ENCODE assay signal across 22 cellular contexts in the genomic region with DNA sequence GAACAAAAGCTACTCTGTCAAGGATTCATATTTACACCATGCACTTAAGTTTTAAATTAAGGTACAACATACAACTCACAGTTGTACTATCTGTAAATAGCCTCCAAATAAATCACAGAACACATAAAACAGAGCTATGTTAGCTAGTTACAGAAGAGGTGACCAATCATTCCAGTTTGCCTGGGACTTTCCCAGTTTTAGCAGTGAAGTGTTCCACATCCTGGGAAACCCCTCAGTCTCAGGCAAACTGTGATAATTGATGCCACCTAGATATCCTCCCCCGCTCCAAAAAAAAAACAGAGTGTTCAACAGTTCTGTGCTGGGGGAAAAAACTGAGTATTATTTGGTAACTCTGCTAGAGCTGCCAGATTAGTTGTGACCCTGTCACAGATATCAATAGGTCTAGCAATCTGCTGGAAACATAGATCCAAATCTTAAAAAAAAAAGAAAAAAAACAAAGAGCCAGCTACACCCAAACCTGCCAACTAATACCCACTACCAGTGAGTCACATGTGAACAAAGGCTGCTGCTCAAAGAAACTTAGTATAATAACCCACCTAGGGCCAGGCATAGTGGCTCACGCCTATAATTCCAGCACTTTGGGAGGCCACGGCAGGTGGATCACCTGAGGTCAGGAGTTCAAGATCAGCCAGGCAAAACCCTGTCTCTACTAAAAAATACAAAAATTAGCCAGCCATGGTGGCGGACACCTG. TPM values are rescaled to one million over a fixed set of nuclear protein-coding genes. Genes with fewer than 3 reads are reported as not detected.
DNase-seq lines count a peak whose midpoint lies in the region; ATAC-seq, FAIRE-seq and TF ChIP-seq lines count a peak whose summit lies in the region.
"Had no signal": no experiment of that assay in that cellular context is flagged by ENCODE, and none has a peak within 500 bp of the region (broad histone marks: within the 10 kb centered on the region; RNA-seq: fewer than 3 reads in every experiment).

No MANE protein-coding gene starts in this region.

- POLR2A ChIA-PET in IMR-90 (lab: Charles Lee; ENCODE audit: unreplicated experiment) (no interaction called here), GM12878 (lab: Charles Lee) (interaction anchor here (0.6 to 1.6 kb wide), 2 partner anchors 54 to 237 kb away, joined by 3 to 4 read pairs; no protein-coding TSS in a partner anchor)

- no peak overlapping the region for H3K9ac ChIP-seq in IMR-90 (ENCODE audit: low read depth, low read length)
- no peak overlapping the region for H3K9ac ChIP-seq in GM12878 (ENCODE audit: control insufficient read depth, insufficient read depth, low read length)

- H3K4me1 ChIP-seq in IMR-90 (ENCODE audit: control insufficient read depth, insufficient read depth, low read length) (peaks cover 6% of the 10 kb centered on the region; the same call in 1 of the 2 replicates), GM12878 (ENCODE audit: control insufficient read depth, insufficient read depth, low read length) (no peaks in the 10 kb centered on the region), ovary (ENCODE audit: insufficient read depth) (peaks cover 15% of the 10 kb centered on the region)

- in situ Hi-C loops in IMR-90 (cut with MboI; ENCODE audit: low sequenced_read_pairs) (no loop called here), GM12878 (cut with MboI) (no loop called here)

- H3K14ac ChIP-seq in IMR-90 (replicated peaks; ENCODE audit: low read depth, low read length), result no peak overlapping the region

- no peaks in the 10 kb centered on the region for H3K27me3 Mint-ChIP-seq in activated T-cell treated with anti-CD3 and anti-CD28 coated beads, Interleukin-2, amount 50 U/mL, for 4 hours (ENCODE audit: low read depth)

- H2AK9ac ChIP-seq in IMR-90 (replicated peaks; ENCODE audit: low read depth, low read length, poor library complexity), result no peak overlapping the region

- H4K20me1 ChIP-seq in IMR-90 (ENCODE audit: insufficient read depth, low read length) (peaks cover 60% of the 10 kb centered on the region), GM12878 (ENCODE audit: control insufficient read depth, insufficient read depth) (no peaks in the 10 kb centered on the region)

- H3K27me3 ChIP-seq in IMR-90 (ENCODE audit: control insufficient read depth, insufficient read depth, low read length) (no peaks in the 10 kb centered on the region), GM12878 (replicated peaks in 1 of 2; ENCODE audit: control insufficient read depth in 2 of 2, insufficient read depth in 2 of 2, low read length in 1 of 2) (no peaks in the 10 kb centered on the region), ovary (no peaks in the 10 kb centered on the region)
- H3K27me3 ChIP-seq: esophagus squamous epithelium, right atrium auricular region had no signal

- H2AK5ac ChIP-seq in IMR-90 (ENCODE audit: low read depth, low read length), result no peak overlapping the region

- TF ChIP-seq POLR2A in IMR-90 (IDR thresholded peaks at IDR 0.05; ENCODE audit: low read depth, low read length), result no peak
- no peak for TF ChIP-seq POLR2A in GM12878 (IDR thresholded peaks at IDR 0.05; ENCODE audit: low read depth, low read length)
- TF ChIP-seq POLR2A in ovary (IDR thresholded peaks at IDR 0.05), result no peak

- SMC1A ChIA-PET in GM12878 (lab: Charles Lee; ENCODE audit: uncharacterized antibody, unreplicated experiment), result interaction anchor here (0.6 to 2.4 kb wide), 12 partner anchors 14 to 140 kb away, joined by 3 to 14 read pairs (median 4); no protein-coding TSS in a partner anchor

- TF ChIP-seq CTCF in IMR-90 (conservative IDR thresholded peaks at IDR 0.05; ENCODE audit: low read depth, low read length), result no peak
- no peak for TF ChIP-seq CTCF in GM12878 (IDR thresholded peaks at IDR 0.05 in 2 of 3, conservative IDR thresholded peaks at IDR 0.05 in 1 of 3; ENCODE audit: control insufficient read depth in 2 of 3, extremely low read depth in 1 of 3, insufficient read depth in 1 of 3, low read depth in 3 of 3, low read length in 3 of 3)
- no peak for TF ChIP-seq CTCF in ovary (IDR thresholded peaks at IDR 0.05)

- H3K4me3 ChIP-seq in IMR-90 (ENCODE audit: insufficient read depth, low read depth, low read length), result no peak overlapping the region
- peak overlapping the region; percentile 3; the same call in 1 of the 2 replicates for H3K4me3 ChIP-seq in GM12878
- H3K4me3 ChIP-seq in ovary, result no peak overlapping the region
- H3K4me3 ChIP-seq: esophagus squamous epithelium, right atrium auricular region, SK-N-MC, thoracic aorta had no signal

- H3K9me3 Mint-ChIP-seq in activated T-cell treated with anti-CD3 and anti-CD28 coated beads, Interleukin-2, amount 50 U/mL, for 4 hours, result no peaks in the 10 kb centered on the region
- H3K9me3 Mint-ChIP-seq: immature natural killer cell had no signal

- H4K8ac ChIP-seq in IMR-90 (ENCODE audit: low read depth in 2 of 2, low read length in 2 of 2), result no peak overlapping the region

- H3K18ac ChIP-seq in IMR-90 (ENCODE audit: low read depth, low read length), result no peak overlapping the region

- peaks cover 71% of the 10 kb centered on the region for H3K4me1 Mint-ChIP-seq in activated T-cell treated with anti-CD3 and anti-CD28 coated beads, Interleukin-2, amount 50 U/mL, for 4 hours (ENCODE audit: low read depth)

- H2BK120ac ChIP-seq in IMR-90 (ENCODE audit: low read depth, low read length), result no peak overlapping the region

- intact Hi-C loops in IMR-90 (cut with micrococcal nuclease), result loop anchor here (10.0 kb wide), 1 partner anchor 1464 kb away; the partner anchor contains the start of gene JMY
- intact Hi-C loops in GM12878 (cut with micrococcal nuclease; ENCODE audit: unreplicated experiment), result loop anchor here (5.0 to 10.0 kb wide), 3 partner anchors 48 to 208 kb away; no protein-coding TSS in a partner anchor
- intact Hi-C loops in ovary (cut with DNase I), result no loop called here

- dilution Hi-C loops in IMR-90 (cut with HindIII; ENCODE audit: low sequenced_read_pairs, unreplicated experiment), result no loop called here

- peaks cover 44% of the 10 kb centered on the region for H3K36me3 Mint-ChIP-seq in activated T-cell treated with anti-CD3 and anti-CD28 coated beads, Interleukin-2, amount 50 U/mL, for 4 hours (ENCODE audit: insufficient read depth)

- no peak for DNase-seq in activated T-cell treated with anti-CD3 and anti-CD28 coated beads, Interleukin-2, amount 50 U/mL, for 4 hours
- DNase-seq in activated T-cell treated with anti-CD3 and anti-CD28 coated beads, Interleukin-2, amount 50 U/mL, for 48 hours, result no peak
- peak; percentile 27 for DNase-seq in IMR-90
- DNase-seq in GM12878 (ENCODE audit: low read depth, low spot score), result no peak
- peak; percentile 76 for DNase-seq in kidney tubule cell (ENCODE audit: low spot score)
- DNase-seq in SK-N-DZ (ENCODE audit: low spot score), result no peak
- no peak for DNase-seq in ovary
- no peak for DNase-seq in NCI-H82 treated with DMSO at 0.1 percent for 48 hours (lab: John Stamatoyannopoulos, UW; ENCODE audit: unreplicated experiment)
- DNase-seq: amniotic stem cell; C1 segment of cervical spinal cord; central memory CD4-positive, alpha-beta T cell; esophagus squamous epithelium; immature natural killer cell; KG1; NCI-H1105 treated with DMSO at 0.1 percent for 48 hours; NCI-H2107; NCI-H526; nucleus accumbens had no signal

- TF ChIP-seq EP300 in GM12878 (IDR thresholded peaks at IDR 0.05; ENCODE audit: borderline replicate concordance in 1 of 2, control insufficient read depth in 1 of 2, low read depth in 2 of 2, low read length in 2 of 2) (no peak), ovary (IDR thresholded peaks at IDR 0.05) (no peak)

- H4K91ac ChIP-seq in IMR-90 (ENCODE audit: insufficient read depth, low read depth, low read length), result no peak overlapping the region

- H3K79me1 ChIP-seq in IMR-90 (ENCODE audit: low read depth in 1 of 2, low read length in 2 of 2), result peaks cover 17 to 60% of the 10 kb centered on the region in 2 experiments

- H3K56ac ChIP-seq in IMR-90 (ENCODE audit: extremely low read depth, insufficient read depth, low read length), result no peak overlapping the region

- TF ChIP-seq RAD21 in IMR-90 (IDR thresholded peaks at IDR 0.05; ENCODE audit: low read length) (no peak), GM12878 (IDR thresholded peaks at IDR 0.05; ENCODE audit: insufficient read depth, low read depth, low read length) (no peak)

- peaks cover 5% of the 10 kb centered on the region for H3K36me3 ChIP-seq in IMR-90 (ENCODE audit: control insufficient read depth, insufficient read depth, low read length)
- H3K36me3 ChIP-seq in GM12878 (ENCODE audit: control insufficient read depth in 2 of 2, insufficient read depth in 2 of 2, low read length in 1 of 2), result peaks cover 0 to 11% of the 10 kb centered on the region in 2 experiments; a peak in 2 of 4 replicates
- H3K36me3 ChIP-seq in ovary, result no peaks in the 10 kb centered on the region
- H3K36me3 ChIP-seq: right atrium auricular region had no signal

- peaks cover 88% of the 10 kb centered on the region for H3K79me2 ChIP-seq in GM12878 (ENCODE audit: control insufficient read depth, insufficient read depth, low read length)

- no peak overlapping the region for H4K5ac ChIP-seq in IMR-90 (ENCODE audit: low read depth, low read length)

- no peak overlapping the region for H2BK15ac ChIP-seq in IMR-90 (ENCODE audit: low read depth, low read length)

- no CpG with 5 or more reads among the region's 4 CpGs for WGBS in IMR-90 (ENCODE audit: extremely low coverage in 2 of 2, insufficient read length in 1 of 2), 2 experiments
- 96% methylated on average over 4 of the region's 4 CpGs for WGBS in GM12878 (ENCODE audit: insufficient coverage, insufficient replicate concordance, low lambda C conversion rate, missing lambda C conversion rate)
- WGBS in ovary, 3 donors, result 97 to 99% (median 97%) methylated on average over 4 of the region's 4 CpGs

- no peaks in the 10 kb centered on the region for H3K9me3 ChIP-seq in IMR-90 (ENCODE audit: control insufficient read depth, insufficient read depth, low read length)
- H3K9me3 ChIP-seq in GM12878 (replicated peaks; ENCODE audit: control insufficient read depth, insufficient read depth, low read length), result peaks cover 4% of the 10 kb centered on the region; the same call in 2 of the 3 replicates
- no peaks in the 10 kb centered on the region for H3K9me3 ChIP-seq in ovary
- H3K9me3 ChIP-seq: esophagus squamous epithelium, right atrium auricular region, thoracic aorta had no signal

- no peak overlapping the region for H3K4me3 Mint-ChIP-seq in activated T-cell treated with anti-CD3 and anti-CD28 coated beads, Interleukin-2, amount 50 U/mL, for 4 hours
- H3K4me3 Mint-ChIP-seq: immature natural killer cell, WTC11 had no signal

- BruUV-seq in IMR-90 (replicated peaks; lab: Mats Ljungman, UMichigan), result no TSS peak
- no TSS peak for BruUV-seq in GM12878 (replicated peaks; lab: Mats Ljungman, UMichigan)

- H2AFZ ChIP-seq in IMR-90 (replicated peaks; ENCODE audit: low read length, poor library complexity) (no peak overlapping the region), GM12878 (ENCODE audit: control insufficient read depth, low read depth, low read length) (no peak overlapping the region)

- no peak for FAIRE-seq in GM12878 (lab: Jason Lieb, UNC)

- no peak overlapping the region for H3K4ac ChIP-seq in IMR-90 (ENCODE audit: low read depth, low read length)

- peak; percentile 35 to 44 for ATAC-seq in activated T-cell treated with anti-CD3 and anti-CD28 coated beads, Interleukin-2, amount 50 U/mL, for 4 hours
- ATAC-seq in IMR-90 (ENCODE audit: low read depth) (no peak), GM12878 (peak; percentile 23)
- ATAC-seq: WTC11 had no signal

- H2BK20ac ChIP-seq in IMR-90 (ENCODE audit: low read depth, low read length), result no peak overlapping the region

- no peak overlapping the region for H3K27ac ChIP-seq in IMR-90 (ENCODE audit: insufficient read depth, low read length)
- no peak overlapping the region for H3K27ac ChIP-seq in GM12878 (ENCODE audit: control insufficient read depth, insufficient read depth)
- H3K27ac ChIP-seq in ovary, result no peak overlapping the region
- H3K27ac ChIP-seq: right atrium auricular region, SK-N-MC, thoracic aorta had no signal

- no peak overlapping the region for H3K4me2 ChIP-seq in IMR-90 (ENCODE audit: low read depth, low read length)
- H3K4me2 ChIP-seq in GM12878 (ENCODE audit: control insufficient read depth, insufficient read depth), result no peak overlapping the region

- H2BK5ac ChIP-seq in IMR-90 (ENCODE audit: low read depth, low read length, poor library complexity, severe bottlenecking), result no peak overlapping the region

- RAD21 ChIA-PET in GM12878 (lab: Charles Lee; ENCODE audit: unreplicated experiment), result interaction anchor here (0.8 to 2.4 kb wide), 5 partner anchors 25 to 140 kb away, joined by 3 to 8 read pairs (median 4); partner anchors contain the start of gene OTP

- H3K23ac ChIP-seq in IMR-90 (ENCODE audit: low read depth, low read length), result no peak overlapping the region

- 0 out of 2 replicates have a peak, but pooled peaks cover 6% of the 10 kb centered on the region for H3K9me1 ChIP-seq in IMR-90 (ENCODE audit: insufficient read depth, low read length)

- CTCF ChIA-PET in IMR-90 (lab: Yijun Ruan, JAX), result no interaction called here
- CTCF ChIA-PET in GM12878 (lab: Yijun Ruan, JAX), result interaction anchor here (0.6 to 1.5 kb wide), 6 partner anchors 51 to 1035 kb away, joined by 3 to 6 read pairs (median 4); no protein-coding TSS in a partner anchor

RNA-seq across cellular contexts. Expression of gene TBCA, which starts 5.7 kb away (rescaled TPM):
- total RNA-seq in activated T-cell treated with anti-CD3 and anti-CD28 coated beads, Interleukin-2, amount 50 U/mL, for 4 hours, result 100 to 1,000 TPM; 246 to 297 (median 268) TPM
- total RNA-seq in IMR-90 (2012; rRNA removed), result 6.1 and 28.6 TPM in 2 replicates
- polyA plus RNA-seq in IMR-90 (2012; rRNA removed), result 128 and 137 TPM in 2 replicates
- polyA plus RNA-seq in IMR-90 (2012; cell fraction: cytosol; rRNA removed), result 23.8 and 51.1 TPM in 2 replicates
- 5.0 and 36.0 TPM in 2 replicates for polyA plus RNA-seq in IMR-90 (2012; cell fraction: nucleus; rRNA removed; ENCODE audit: low replicate concordance)
- total RNA-seq in GM12878 (2013; cell fraction: nucleolus; rRNA removed), result 24.2 and 25.4 TPM in 2 replicates
- total RNA-seq in GM12878 (2014; rRNA removed), result 86.3 and 124 TPM in 2 replicates
- total RNA-seq in GM12878 (2014; rRNA removed; fragmentation: Illumina TruSeq; extraction: Trizol), result 276 and 287 TPM in 2 replicates
- total RNA-seq in GM12878 (2021), result 185 and 205 TPM in 2 replicates
- 116 TPM for polyA plus RNA-seq in GM12878 (2011; ENCODE audit: low read depth)
- polyA plus RNA-seq in GM12878 (2011; rRNA removed), result 227 and 441 TPM in 2 replicates
- polyA plus RNA-seq in GM12878 (2011; cell fraction: cytosol; rRNA removed), result 60.9 and 65.9 TPM in 2 replicates
- polyA plus RNA-seq in GM12878 (2011; cell fraction: nucleus; rRNA removed), result 57.4 and 91.5 TPM in 2 replicates
- polyA plus RNA-seq in GM12878 (2012), result 200 and 214 TPM in 2 replicates
- 286 and 340 TPM in 2 replicates for polyA plus RNA-seq in GM12878 (2014; fragmentation: Illumina TruSeq; extraction: Trizol)
- polyA plus RNA-seq in GM12878 (2014; fragmentation: Nextera tagmentation; extraction: Ambion mirVana), result 100 to 1,000 TPM; 567 to 647 TPM
- 311 and 354 TPM in 2 replicates for polyA plus RNA-seq in GM12878 (2014; rRNA removed)
- 100 to 1,000 TPM; 301 TPM for polyA plus RNA-seq in GM12878 (2016; fragmentation: Nextera tagmentation; extraction: Ambion mirVana)
- polyA minus RNA-seq in GM12878 (2011; rRNA and poly(A)+ RNA removed), result 9.1 and 9.3 TPM in 2 replicates
- 25.0 and 30.1 TPM in 2 replicates for polyA minus RNA-seq in GM12878 (2011; cell fraction: cytosol; rRNA and poly(A)+ RNA removed)
- 7.3 and 9.4 TPM in 2 replicates for polyA minus RNA-seq in GM12878 (2011; cell fraction: nucleus; rRNA and poly(A)+ RNA removed)
- 306 and 314 TPM in 2 replicates for polyA plus RNA-seq in SK-N-DZ (2014; cell fraction: cytosol; rRNA removed)
- 161 and 202 TPM in 2 replicates for polyA plus RNA-seq in SK-N-DZ (2014; cell fraction: nucleus; rRNA removed)
- total RNA-seq in ovary, result 100 to 1,000 TPM; 125 to 245 (median 188) TPM
- polyA plus RNA-seq in ovary, result 100 to 1,000 TPM; 277 to 283 TPM

Comparison
In these comparisons a context has a peak if more than half of its experiments do, and no peak if none do; other contexts are left out.
1. DNase-seq: peak in IMR-90 (single experiment) and kidney tubule cell (single experiment); none in activated T-cell treated with anti-CD3 and anti-CD28 coated beads, Interleukin-2, amount 50 U/mL, for 4 hours (single experiment), activated T-cell treated with anti-CD3 and anti-CD28 coated beads, Interleukin-2, amount 50 U/mL, for 48 hours (0 of 2), GM12878 (single experiment), SK-N-DZ (single experiment), ovary (0 of 5) and NCI-H82 treated with DMSO at 0.1 percent for 48 hours (single experiment).
2. intact Hi-C loops: an anchor here in IMR-90 (10.0 kb wide) and GM12878 (5.0 to 10.0 kb wide); none called in ovary.